Comparison of ENCODE assay signal across 8 cellular contexts in the genomic region with DNA sequence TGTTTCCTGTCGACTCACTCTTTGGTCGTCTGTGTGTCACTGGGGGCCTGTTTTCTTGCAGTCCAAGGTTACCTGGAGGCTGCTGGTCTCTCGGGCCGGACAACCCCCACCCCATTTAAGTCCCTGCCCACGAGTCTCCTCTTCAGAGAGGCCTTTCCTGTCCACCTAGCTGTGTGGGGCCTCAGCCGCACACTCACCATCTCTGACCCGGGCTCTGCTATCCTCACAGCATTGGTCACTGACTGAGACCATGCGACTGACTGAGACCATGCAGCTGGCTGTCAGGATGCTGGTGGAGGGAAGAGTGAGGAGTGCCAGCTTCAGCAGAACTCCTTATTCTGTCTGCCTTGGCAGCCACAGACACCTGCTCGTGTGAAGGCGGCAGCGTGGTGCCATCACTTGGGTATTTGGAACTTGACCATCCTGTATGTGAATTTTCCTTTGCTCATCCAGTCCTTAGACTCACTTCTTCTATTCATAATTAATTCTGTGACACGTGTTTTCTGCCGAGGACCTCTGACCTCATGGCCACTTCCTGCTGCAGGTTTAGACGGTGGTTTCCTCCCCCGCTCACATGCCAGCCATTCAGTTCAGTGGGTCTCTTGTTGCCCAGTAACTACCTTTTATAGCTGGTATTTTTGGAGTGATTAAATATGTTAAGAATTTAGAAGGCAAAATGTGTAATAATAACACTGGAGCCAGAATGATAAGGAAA. TPM values are rescaled to one million over a fixed set of nuclear protein-coding genes. Genes with fewer than 3 reads are reported as not detected.
DNase-seq lines count a peak whose midpoint lies in the region; ATAC-seq and TF ChIP-seq lines count a peak whose summit lies in the region.

No MANE protein-coding gene starts in this region.

- TF ChIP-seq CTCF in heart left ventricle (IDR thresholded peaks at IDR 0.05) (no peak), right atrium auricular region (IDR thresholded peaks at IDR 0.05) (no peak), coronary artery (IDR thresholded peaks at IDR 0.05) (no peak)
- TF ChIP-seq CTCF in activated CD8-positive, alpha-beta T cell treated with anti-CD3 and anti-CD28 coated beads for 36 hours (IDR thresholded peaks at IDR 0.05), result no peak

- peaks cover 0 to 62% (median 15%) of the 10 kb centered on the region in 12 donors for H3K4me1 ChIP-seq in heart left ventricle
- peaks cover 0 to 34% of the 10 kb centered on the region in 2 donors for H3K4me1 ChIP-seq in right atrium auricular region

- H3K27me3 Mint-ChIP-seq in activated CD8-positive, alpha-beta T cell treated with anti-CD3 and anti-CD28 coated beads for 36 hours, result no peaks in the 10 kb centered on the region

- H3K9me3 ChIP-seq in heart left ventricle (no peaks in the 10 kb centered on the region), right atrium auricular region (no peaks in the 10 kb centered on the region)

- peak overlapping the region; percentile 66 for H3K27ac Mint-ChIP-seq in activated CD8-positive, alpha-beta T cell treated with anti-CD3 and anti-CD28 coated beads for 36 hours

- intact Hi-C loops in heart left ventricle (cut with DNase I), result loop anchor here in 2 of 10 donors (5.0 to 10.0 kb wide), 2 partner anchors 73 to 406 kb away; no protein-coding TSS in a partner anchor
- intact Hi-C loops in Right ventricle myocardium inferior (cut with DNase I), result loop anchor here (5.0 kb wide), 2 partner anchors 73 to 223 kb away; no protein-coding TSS in a partner anchor
- intact Hi-C loops in activated CD8-positive, alpha-beta T cell treated with anti-CD3 and anti-CD28 coated beads for 36 hours (cut with micrococcal nuclease), result loop anchor here (10.0 kb wide), 2 partner anchors 46 to 406 kb away; partner anchors contain the start of gene ASB1

- peaks cover 0 to 20% (median 3%) of the 10 kb centered on the region in 9 donors for H3K36me3 ChIP-seq in heart left ventricle
- no peaks in the 10 kb centered on the region for H3K36me3 ChIP-seq in right atrium auricular region

- H3K36me3 Mint-ChIP-seq in activated CD8-positive, alpha-beta T cell treated with anti-CD3 and anti-CD28 coated beads for 36 hours (ENCODE audit: low read depth), result peaks cover 2% of the 10 kb centered on the region

- POLR2A ChIA-PET in activated CD8-positive, alpha-beta T cell treated with anti-CD3 and anti-CD28 coated beads for 36 hours (lab: Charles Lee), result no interaction called here

- CTCF ChIA-PET in activated CD8-positive, alpha-beta T cell treated with anti-CD3 and anti-CD28 coated beads for 36 hours (lab: Charles Lee), result interaction anchor here (1.5 to 3.5 kb wide), 2 partner anchors 9 to 22 kb away, joined by 4 to 19 read pairs; no protein-coding TSS in a partner anchor

- peak in 3 of 4 donors; percentile 21 to 52 (median 28) for ATAC-seq in heart left ventricle
- ATAC-seq in Right ventricle myocardium inferior, result no peak
- peak; percentile 78 for ATAC-seq in activated CD8-positive, alpha-beta T cell treated with anti-CD3 and anti-CD28 coated beads for 36 hours

- no peaks in the 10 kb centered on the region for H3K9me3 Mint-ChIP-seq in activated CD8-positive, alpha-beta T cell treated with anti-CD3 and anti-CD28 coated beads for 36 hours

- peaks cover 31% of the 10 kb centered on the region for H3K4me1 Mint-ChIP-seq in activated CD8-positive, alpha-beta T cell treated with anti-CD3 and anti-CD28 coated beads for 36 hours (ENCODE audit: low read depth)

- TF ChIP-seq POLR2A in heart left ventricle (IDR thresholded peaks at IDR 0.05), result no peak

- no peak overlapping the region for H3K4me3 Mint-ChIP-seq in activated CD8-positive, alpha-beta T cell treated with anti-CD3 and anti-CD28 coated beads for 36 hours

- H3K4me3 ChIP-seq in heart left ventricle (no peak overlapping the region), right atrium auricular region (no peak overlapping the region), coronary artery (no peak overlapping the region)

- H3K27ac ChIP-seq in heart left ventricle (peak overlapping the region in 10 of 12 donors; percentile 11 to 76 (median 62)), right atrium auricular region (peak overlapping the region; percentile 59 to 84), coronary artery (peak overlapping the region in 1 of 2 donors; percentile 66)

- DNase-seq in heart left ventricle, result no peak
- DNase-seq in Right ventricle myocardium inferior (ENCODE audit: missing footprints), result no peak
- DNase-seq in activated CD8-positive, alpha-beta T cell treated with anti-CD3 and anti-CD28 coated beads for 36 hours, result peak; percentile 74
- DNase-seq in right atrium auricular region (ENCODE audit: low spot score), result no peak
- DNase-seq in NAMALWA (ENCODE audit: low spot score), result no peak
- no peak for DNase-seq in amniotic stem cell (lab: John Stamatoyannopoulos, UW)
- no peak for DNase-seq in coronary artery (ENCODE audit: low spot score)
- no peak for DNase-seq in mesenteric fat pad (ENCODE audit: low spot score)

- 68 to 78% (median 75%) methylated on average over 15 of the region's 15 CpGs for WGBS in heart left ventricle, 4 donors

- H3K27me3 ChIP-seq in heart left ventricle (no peaks in the 10 kb centered on the region), right atrium auricular region (no peaks in the 10 kb centered on the region)

RNA-seq across cellular contexts. Expression of gene ASB1, which starts 47.5 kb away (rescaled TPM):
- 10 to 100 TPM; 32.9 to 53.4 (median 46.7) TPM for total RNA-seq in heart left ventricle
- polyA plus RNA-seq in heart left ventricle, result 10 to 100 TPM; 31.8 to 57.5 TPM
- 57.5 TPM for total RNA-seq in Right ventricle myocardium inferior
- total RNA-seq in activated CD8-positive, alpha-beta T cell treated with anti-CD3 and anti-CD28 coated beads for 36 hours, result 10 to 100 TPM; 39.8 to 48.1 TPM
- total RNA-seq in right atrium auricular region, result 10 to 100 TPM; 32.3 to 43.6 TPM
- total RNA-seq in mesenteric fat pad, result 31.0 TPM

RNA-seq across cellular contexts. Expression of gene TRAF3IP1, which starts 58.9 kb away (rescaled TPM):
- total RNA-seq in heart left ventricle (10 to 100 TPM in 7 of 9 donors, 1 to 10 TPM in 2; 3.8 to 20.3 (median 13.8) TPM), Right ventricle myocardium inferior (11.2 TPM), right atrium auricular region (1 to 10 TPM; 5.0 to 5.8 TPM), mesenteric fat pad (24.5 TPM)
- polyA plus RNA-seq in heart left ventricle, result 1 to 10 TPM; 6.3 to 7.8 TPM
- 1 to 10 TPM; 7.1 to 7.9 TPM for total RNA-seq in activated CD8-positive, alpha-beta T cell treated with anti-CD3 and anti-CD28 coated beads for 36 hours
